In genomic region chr3:128113817-128114794, GRCh38 we compare ENCODE assay signal across 10 cellular contexts. TPM values are rescaled to one million over a fixed set of nuclear protein-coding genes. Genes with fewer than 3 reads are reported as not detected.
DNase-seq lines count a peak whose midpoint lies in the region; ATAC-seq and TF ChIP-seq lines count a peak whose summit lies in the region.
"Had no signal": no experiment of that assay in that cellular context is flagged by ENCODE, and none has a peak within 500 bp of the region (broad histone marks: within the 10 kb centered on the region; RNA-seq: fewer than 3 reads in every experiment).

No MANE protein-coding gene starts in this region.

- peak; percentile 50 for DNase-seq in GM10248 (ENCODE audit: extremely low spot score)
- peak; percentile 47 for DNase-seq in NCI-H69 (lab: John Stamatoyannopoulos, UW)
- peak; percentile 37 for DNase-seq in left ventricle myocardium superior
- DNase-seq in NCI-H2081 (lab: John Stamatoyannopoulos, UW), result no peak
- no peak for DNase-seq in AG08395 (ENCODE audit: low spot score)
- DNase-seq in NOMO-1 treated with dmso at 0.1 percent for 144 hours (lab: John Stamatoyannopoulos, UW; ENCODE audit: unreplicated experiment), result no peak
- DNase-seq: activated naive CD4-positive, alpha-beta T cell treated with anti-CD3 and anti-CD28 coated beads, Interleukin-2, amount 50 U/mL, for 16 hours; NCI-H2107 had no signal

- ATAC-seq in GM21447 (IDR thresholded peaks at IDR 0.05; ENCODE audit: unreplicated experiment) (peak; percentile 84), left ventricle myocardium superior (peak; percentile 87), GM19463 (IDR thresholded peaks at IDR 0.05; ENCODE audit: unreplicated experiment) (no peak)

- CTCF ChIA-PET in GM10248 (lab: Yijun Ruan, JAX), result interaction anchor here (1.3 to 6.4 kb wide), 6 partner anchors 9 to 20 kb away, joined by 3 to 40 read pairs (median 5); partner anchors contain the start of gene RUVBL1

- no peak for TF ChIP-seq CTCF in GM10248 (IDR thresholded peaks at IDR 0.05; ENCODE audit: control extremely low read depth, extremely low read depth, low read depth, missing control alignments)

- POLR2A ChIA-PET in GM10248 (lab: Yijun Ruan, JAX), result interaction anchor here (1.0 kb wide), 1 partner anchor 9 kb away, joined by 5 read pairs; the partner anchor contains the start of gene RUVBL1

- intact Hi-C loops in left ventricle myocardium superior (cut with micrococcal nuclease), result no loop called here

RNA-seq across cellular contexts. Expression of gene RUVBL1, which starts 9.5 kb away (rescaled TPM):
- 22.6 TPM for total RNA-seq in left ventricle myocardium superior

RNA-seq across cellular contexts. Expression of gene EEFSEC, which starts 39.2 kb away (rescaled TPM):
- total RNA-seq in left ventricle myocardium superior, result 17.1 TPM

Comparison
In these comparisons a context has a peak if more than half of its experiments do, and no peak if none do; other contexts are left out.
1. DNase-seq: peak in GM10248 (single experiment), NCI-H69 (single experiment) and left ventricle myocardium superior (single experiment); none in NCI-H2081 (0 of 2), AG08395 (single experiment) and NOMO-1 treated with dmso at 0.1 percent for 144 hours (single experiment).